Comparison of ENCODE assay signal across 17 cellular contexts in genomic region chr15:63801171-63801570, GRCh38. TPM values are rescaled to one million over a fixed set of nuclear protein-coding genes. Genes with fewer than 3 reads are reported as not detected.
DNase-seq lines count a peak whose midpoint lies in the region; ATAC-seq, FAIRE-seq and TF ChIP-seq lines count a peak whose summit lies in the region.
"Had no signal": no experiment of that assay in that cellular context is flagged by ENCODE, and none has a peak within 500 bp of the region (broad histone marks: within the 10 kb centered on the region; RNA-seq: fewer than 3 reads in every experiment).

No MANE protein-coding gene starts in this region.

- FAIRE-seq in GM19239 (lab: Jason Lieb, UNC): peak; percentile 14

- POLR2A ChIA-PET in GM10248 (lab: Yijun Ruan, JAX): no interaction called here

- in situ Hi-C loops in ACHN (cut with HindIII; ENCODE audit: low pct_ligation_motif_present, low pct_unique_long_range_greater_than_20kb, low sequenced_read_pairs): no loop called here

- ATAC-seq in Right ventricle myocardium superior (ENCODE audit: poor library complexity) (peak; percentile 24), left cardiac atrium (no peak)
- peak; percentile 47 for ATAC-seq in activated T-helper 17 cell treated with anti-CD3 and anti-CD28 coated beads, Interleukin-2, amount 50 U/mL, for 72 hours (replicated peaks)
- ATAC-seq in stimulated activated naive B cell treated with anti-CD40 and anti-IgM and Interleukin-4, amounts not matched to agents 10 μg/mL and 1 μg/mL and 100 μg/mL, for 72 hours (replicated peaks): peak; percentile 24 to 60

- no peaks in the 10 kb centered on the region for H3K27me3 Mint-ChIP-seq in activated T-helper 17 cell treated with anti-CD3 and anti-CD28 coated beads, Interleukin-2, amount 50 U/mL, for 72 hours
- no peaks in the 10 kb centered on the region for H3K27me3 Mint-ChIP-seq in stimulated activated naive B cell treated with anti-CD40 and anti-IgM and Interleukin-4, amounts not matched to agents 10 μg/mL and 1 μg/mL and 100 μg/mL, for 72 hours
- H3K27me3 Mint-ChIP-seq: CD8-positive, alpha-beta memory T cell had no signal

- peaks cover 2% of the 10 kb centered on the region for H3K9me3 Mint-ChIP-seq in activated T-helper 17 cell treated with anti-CD3 and anti-CD28 coated beads, Interleukin-2, amount 50 U/mL, for 72 hours
- peaks cover 5% of the 10 kb centered on the region in 2 donors for H3K9me3 Mint-ChIP-seq in stimulated activated naive B cell treated with anti-CD40 and anti-IgM and Interleukin-4, amounts not matched to agents 10 μg/mL and 1 μg/mL and 100 μg/mL, for 72 hours

- H3K4me1 Mint-ChIP-seq in activated T-helper 17 cell treated with anti-CD3 and anti-CD28 coated beads, Interleukin-2, amount 50 U/mL, for 72 hours: peaks cover 40% of the 10 kb centered on the region
- H3K4me1 Mint-ChIP-seq in stimulated activated naive B cell treated with anti-CD40 and anti-IgM and Interleukin-4, amounts not matched to agents 10 μg/mL and 1 μg/mL and 100 μg/mL, for 72 hours: peaks cover 58 to 93% of the 10 kb centered on the region in 2 donors

- TF ChIP-seq CTCF in GM10248 (IDR thresholded peaks at IDR 0.05; ENCODE audit: control extremely low read depth, extremely low read depth, low read depth, missing control alignments): no peak

- DNase-seq in Right ventricle myocardium superior: no peak
- DNase-seq in left cardiac atrium: no peak
- DNase-seq in GM19239 (ENCODE audit: insufficient read length, low spot score): no peak
- DNase-seq in stimulated activated naive B cell treated with anti-CD40 and anti-IgM and Interleukin-4, amounts not matched to agents 10 μg/mL and 1 μg/mL and 100 μg/mL, for 72 hours: no peak
- no peak for DNase-seq in ACHN
- no peak for DNase-seq in anterior cingulate cortex (lab: John Stamatoyannopoulos, UW)
- no peak for DNase-seq in GM10248 (ENCODE audit: extremely low spot score)
- DNase-seq: Calu3; CD8-positive, alpha-beta memory T cell; DMS153; Karpas-422; NCI-H1694 treated with DMSO at 0.1 percent for 48 hours; NCI-H2081 treated with DMSO at 0.1 percent for 48 hours; NCI-H446 treated with DMSO at 0.1 percent for 48 hours; NCI-H526 treated with DMSO at 0.1 percent for 48 hours; SHP77 had no signal

- intact Hi-C loops in Right ventricle myocardium superior (cut with DNase I): no loop called here
- intact Hi-C loops in left cardiac atrium (cut with DNase I): no loop called here

- peaks cover 5% of the 10 kb centered on the region for H3K36me3 Mint-ChIP-seq in activated T-helper 17 cell treated with anti-CD3 and anti-CD28 coated beads, Interleukin-2, amount 50 U/mL, for 72 hours (ENCODE audit: low read depth)
- peaks cover 26 to 37% of the 10 kb centered on the region in 2 donors for H3K36me3 Mint-ChIP-seq in stimulated activated naive B cell treated with anti-CD40 and anti-IgM and Interleukin-4, amounts not matched to agents 10 μg/mL and 1 μg/mL and 100 μg/mL, for 72 hours

- H3K4me3 Mint-ChIP-seq in activated T-helper 17 cell treated with anti-CD3 and anti-CD28 coated beads, Interleukin-2, amount 50 U/mL, for 72 hours: no peak overlapping the region
- peak overlapping the region; percentile 38 to 41 for H3K4me3 Mint-ChIP-seq in stimulated activated naive B cell treated with anti-CD40 and anti-IgM and Interleukin-4, amounts not matched to agents 10 μg/mL and 1 μg/mL and 100 μg/mL, for 72 hours
- H3K4me3 Mint-ChIP-seq: CD8-positive, alpha-beta memory T cell had no signal

- CTCF ChIA-PET in GM10248 (lab: Yijun Ruan, JAX): interaction anchor here (0.7 to 1.6 kb wide), 2 partner anchors 9 to 11 kb away, joined by 3 to 5 read pairs; no protein-coding TSS in a partner anchor

- H3K27ac Mint-ChIP-seq in activated T-helper 17 cell treated with anti-CD3 and anti-CD28 coated beads, Interleukin-2, amount 50 U/mL, for 72 hours: peak overlapping the region; percentile 19
- peak overlapping the region; percentile 47 for H3K27ac Mint-ChIP-seq in stimulated activated naive B cell treated with anti-CD40 and anti-IgM and Interleukin-4, amounts not matched to agents 10 μg/mL and 1 μg/mL and 100 μg/mL, for 72 hours

RNA-seq across cellular contexts. Expression of gene HERC1, which starts 32.6 kb away (rescaled TPM):
- 75.2 TPM for total RNA-seq in Right ventricle myocardium superior
- 10 to 100 TPM; 78.6 to 84.1 TPM for total RNA-seq in left cardiac atrium
- total RNA-seq in activated T-helper 17 cell treated with anti-CD3 and anti-CD28 coated beads, Interleukin-2, amount 50 U/mL, for 72 hours: 10 to 100 TPM; 55.2 to 56.7 TPM

Comparison
In these comparisons a context has a peak if more than half of its experiments do, and no peak if none do; other contexts are left out.
1. ATAC-seq: peak in Right ventricle myocardium superior (single experiment), activated T-helper 17 cell treated with anti-CD3 and anti-CD28 coated beads, Interleukin-2, amount 50 U/mL, for 72 hours (single experiment) and stimulated activated naive B cell treated with anti-CD40 and anti-IgM and Interleukin-4, amounts not matched to agents 10 μg/mL and 1 μg/mL and 100 μg/mL, for 72 hours (2 of 2); none in left cardiac atrium (0 of 2).